ENCODE assay signal across 26 cellular contexts in the genomic region with DNA sequence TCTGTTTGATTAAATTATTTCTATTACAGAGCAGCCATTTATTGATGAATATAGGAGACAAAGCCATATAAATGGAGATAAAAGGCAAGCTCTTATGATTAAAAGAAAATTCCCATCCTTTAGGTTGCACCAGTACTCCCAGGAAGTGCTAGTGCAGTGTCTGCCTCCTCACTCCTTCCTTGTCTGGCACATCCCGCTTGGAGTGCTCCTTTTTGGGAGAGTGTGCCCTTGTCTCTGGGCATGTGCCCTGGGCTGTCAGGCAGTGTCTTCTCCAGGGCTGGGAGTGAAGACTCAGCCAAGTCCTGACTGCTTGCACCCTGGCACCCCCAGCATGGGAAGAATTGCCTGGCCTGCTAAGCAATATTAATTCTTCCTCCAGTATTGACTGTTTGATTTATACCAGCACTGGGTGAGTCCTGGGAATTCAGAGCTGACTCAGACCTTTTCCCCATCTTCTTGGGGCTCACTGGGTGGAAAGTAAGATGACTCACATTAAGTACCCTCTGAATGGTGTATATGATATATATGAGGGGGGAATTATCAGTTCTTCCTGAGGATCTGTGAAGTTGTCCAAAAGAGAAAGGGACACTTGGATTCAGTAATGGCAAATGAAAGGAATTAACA.
DNase-seq lines count a peak whose midpoint lies in the region; ATAC-seq and TF ChIP-seq lines count a peak whose summit lies in the region.
"Had no signal": no experiment of that assay in that cellular context is flagged by ENCODE, and none has a peak within 500 bp of the region (broad histone marks: within the 10 kb centered on the region; RNA-seq: fewer than 3 reads in every experiment).

No MANE protein-coding gene starts in this region.

- H3K27ac ChIP-seq in GM23248 (no peak overlapping the region), fibroblast of lung (ENCODE audit: insufficient read depth, low read length) (no peak overlapping the region), trophoblast cell (ENCODE audit: low read depth, low read length) (no peak overlapping the region)
- H3K27ac ChIP-seq: ascending aorta, epithelial cell of prostate, KMS-11, pancreas, sigmoid colon, tibial artery had no signal

- ATAC-seq in GM18858 (IDR thresholded peaks at IDR 0.05; ENCODE audit: unreplicated experiment) (no peak), left colon (no peak)
- ATAC-seq: activated naive CD4-positive, alpha-beta T cell treated with anti-CD3 and anti-CD28 coated beads, Interleukin-2, amount 50 U/mL, for 72 hours; activated T-helper 17 cell treated with anti-CD3 and anti-CD28 coated beads, Interleukin-2, amount 50 U/mL, for 72 hours; natural killer cell treated with Interleukin-12 subunit alpha and Interleukin-12 subunit beta and Interleukin-15 and Interleukin-18, amount 100 ng/mL, for 72 hours; pancreas; stimulated activated naive CD8-positive, alpha-beta T cell treated with anti-CD3 and anti-CD28 coated beads, Interleukin-15, amount 100 ng/mL, for 72 hours had no signal

- H3K14ac ChIP-seq in trophoblast cell (ENCODE audit: low read length) = no peak overlapping the region

- no peak overlapping the region for H2BK12ac ChIP-seq in trophoblast cell (ENCODE audit: low read length)

- no peaks in the 10 kb centered on the region for H3K79me1 ChIP-seq in trophoblast cell (ENCODE audit: low read length)

- H3K4ac ChIP-seq in trophoblast cell (ENCODE audit: low read depth, low read length) = no peak overlapping the region

- H2BK5ac ChIP-seq in trophoblast cell (ENCODE audit: low read depth, low read length, poor library complexity) = no peak overlapping the region

- H3K4me3 ChIP-seq in GM23248 (no peak overlapping the region), fibroblast of lung (replicated peaks in 1 of 4; ENCODE audit: control extremely low read depth in 1 of 4, insufficient read depth in 1 of 4, low read depth in 3 of 4, low read length in 4 of 4) (no peak overlapping the region), trophoblast cell (ENCODE audit: low read depth, low read length) (no peak overlapping the region)
- H3K4me3 ChIP-seq: ascending aorta, pancreas, sigmoid colon, tibial artery had no signal

- H3K4me2 ChIP-seq in GM23248 (ENCODE audit: unreplicated experiment) (no peak overlapping the region), fibroblast of lung (ENCODE audit: extremely low read depth, insufficient read depth, low read length) (no peak overlapping the region), trophoblast cell (ENCODE audit: low read length) (no peak overlapping the region)
- H3K4me2 ChIP-seq: KMS-11 had no signal

- peak overlapping the region; percentile 27 for H3K18ac ChIP-seq in trophoblast cell (ENCODE audit: low read length)

- H3K9ac ChIP-seq in GM23248 (no peak overlapping the region), fibroblast of lung (ENCODE audit: insufficient read depth, low read length) (no peak overlapping the region), trophoblast cell (ENCODE audit: low read length) (no peak overlapping the region)
- H3K9ac ChIP-seq: KMS-11 had no signal

- no peak overlapping the region for H3K23ac ChIP-seq in trophoblast cell (ENCODE audit: low read length)

- H3K9me3 ChIP-seq in GM23248 (ENCODE audit: low read depth) = no peaks in the 10 kb centered on the region
- H3K9me3 ChIP-seq in fibroblast of lung (ENCODE audit: control insufficient read depth, insufficient read depth, low read depth, low read length) = no peaks in the 10 kb centered on the region
- no peaks in the 10 kb centered on the region for H3K9me3 ChIP-seq in trophoblast cell (ENCODE audit: insufficient read depth, low read depth, low read length)
- H3K9me3 ChIP-seq: ascending aorta, pancreas, sigmoid colon, tibial artery had no signal

- no peaks in the 10 kb centered on the region for H3K9me2 ChIP-seq in GM23248 (ENCODE audit: insufficient read depth)

- H3K27me3 ChIP-seq in GM23248 (replicated peaks; ENCODE audit: insufficient read depth) = no peaks in the 10 kb centered on the region
- no peaks in the 10 kb centered on the region for H3K27me3 ChIP-seq in fibroblast of lung (ENCODE audit: control insufficient read depth, insufficient read depth, low read length)
- H3K27me3 ChIP-seq in trophoblast cell (ENCODE audit: insufficient read depth, low read length) = no peaks in the 10 kb centered on the region
- H3K27me3 ChIP-seq: ascending aorta, pancreas, sigmoid colon, tibial artery had no signal

- H3K4me1 ChIP-seq in GM23248 (ENCODE audit: insufficient read depth) (peaks cover 15% of the 10 kb centered on the region), fibroblast of lung (ENCODE audit: control insufficient read depth, extremely low read depth, insufficient read depth, low read length) (peaks cover 8% of the 10 kb centered on the region), trophoblast cell (ENCODE audit: control insufficient read depth in 1 of 2, insufficient read depth in 2 of 2, low read length in 2 of 2) (no peaks in the 10 kb centered on the region)
- H3K4me1 ChIP-seq: ascending aorta, pancreas had no signal

- H2AK5ac ChIP-seq in trophoblast cell (ENCODE audit: low read length) = no peak overlapping the region

- H3K36me3 ChIP-seq in GM23248 (ENCODE audit: low read depth) (no peaks in the 10 kb centered on the region), fibroblast of lung (ENCODE audit: control insufficient read depth, insufficient read depth, low read length) (no peaks in the 10 kb centered on the region), trophoblast cell (ENCODE audit: control insufficient read depth in 1 of 2, insufficient read depth in 2 of 2, low read length in 2 of 2) (peaks cover 4 to 5% of the 10 kb centered on the region in 2 experiments)
- H3K36me3 ChIP-seq: pancreas, tibial artery had no signal

- intact Hi-C loops in left colon (cut with DNase I, micrococcal nuclease) = no loop called here

- H4K12ac ChIP-seq in trophoblast cell (ENCODE audit: low read depth, low read length) = no peak overlapping the region

- no peaks in the 10 kb centered on the region for H3F3A ChIP-seq in GM23248 (ENCODE audit: insufficient read depth)

- no peak overlapping the region for H2AFZ ChIP-seq in GM23248
- no peak overlapping the region for H2AFZ ChIP-seq in fibroblast of lung (ENCODE audit: low read length)
- no peak overlapping the region for H2AFZ ChIP-seq in trophoblast cell (ENCODE audit: insufficient read depth, low read length, poor library complexity)

- no peak for TF ChIP-seq CTCF in fibroblast of lung (conservative IDR thresholded peaks at IDR 0.05 in 1 of 2, IDR thresholded peaks at IDR 0.05 in 1 of 2; ENCODE audit: low read depth in 1 of 2, low read length in 2 of 2)

- H3K79me2 ChIP-seq in GM23248 (ENCODE audit: insufficient read depth) (peaks cover 100% of the 10 kb centered on the region), fibroblast of lung (ENCODE audit: control insufficient read depth, insufficient read depth, low read length) (peaks cover 83% of the 10 kb centered on the region), trophoblast cell (ENCODE audit: control insufficient read depth, insufficient read depth, low read length, poor library complexity) (no peaks in the 10 kb centered on the region)

- WGBS in GM23248 (ENCODE audit: low coverage in 1 of 2, low lambda C conversion rate in 2 of 2, missing lambda C conversion rate in 2 of 2), 2 experiments = 100% methylated on average over 1 of the region's 1 CpG
- no CpG with 5 or more reads among the region's 1 CpG for WGBS in trophoblast cell (ENCODE audit: extremely low coverage, insufficient coverage, insufficient read length)

- in situ Hi-C loops in GM23248 (cut with MboI) = no loop called here

- no peak overlapping the region for H4K91ac ChIP-seq in trophoblast cell (ENCODE audit: low read depth, low read length)

- H4K8ac ChIP-seq in trophoblast cell (ENCODE audit: low read depth, low read length) = no peak overlapping the region

- H4K20me1 ChIP-seq in GM23248 (ENCODE audit: insufficient read depth) = peaks cover 7% of the 10 kb centered on the region; the same call in 1 of the 2 replicates
- H4K20me1 ChIP-seq in fibroblast of lung (ENCODE audit: control insufficient read depth, extremely low read depth, insufficient read depth, low read length) = peaks cover 3% of the 10 kb centered on the region

- H2BK120ac ChIP-seq in trophoblast cell (ENCODE audit: insufficient read depth, low read length, poor library complexity) = no peak overlapping the region

- DNase-seq in GM23248 = peak; percentile 27
- DNase-seq in NCI-H226 = peak; percentile 49
- DNase-seq in fibroblast of lung (ENCODE audit: low read depth in 2 of 2) = peak; percentile 42 to 59
- DNase-seq in trophoblast cell = no peak
- no peak for DNase-seq in NCI-H128 (lab: John Stamatoyannopoulos, UW; ENCODE audit: unreplicated experiment)
- no peak for DNase-seq in NOMO-1 treated with DMSO at 0.1 percent for 48 hours (lab: John Stamatoyannopoulos, UW; ENCODE audit: unreplicated experiment)
- DNase-seq in left colon = no peak
- DNase-seq: activated B cell treated with CpG ODN at 0.5 μM for 24 hours; CD4-positive, CD25-positive, alpha-beta regulatory T cell; cerebellar nuclear complex; hippocampal formation; immature natural killer cell; midbrain; NCI-H187 treated with DMSO at 0.1 percent for 48 hours; NCI-H526 treated with DMSO at 0.1 percent for 48 hours; pancreas; sigmoid colon; stimulated activated naive CD8-positive, alpha-beta T cell treated with anti-CD3 and anti-CD28 coated beads, Interleukin-15, amount 100 ng/mL, for 72 hours; tibial artery had no signal

Comparison
In these comparisons a context has a peak if more than half of its experiments do, and no peak if none do; other contexts are left out.
1. DNase-seq: peak in GM23248 (single experiment), NCI-H226 (single experiment) and fibroblast of lung (2 of 2); none in trophoblast cell (0 of 2), NCI-H128 (single experiment), NOMO-1 treated with DMSO at 0.1 percent for 48 hours (single experiment) and left colon (0 of 2).